17 cellular contexts compared by ENCODE assay signal in genomic region chr14:21299562-21300130, GRCh38. TPM values are rescaled to one million over a fixed set of nuclear protein-coding genes. Genes with fewer than 3 reads are reported as not detected.
A peak's percentile ranks its signal among the peaks of the same experiment; 100 is the strongest.
DNase-seq lines count a peak whose midpoint lies in the region; ATAC-seq and TF ChIP-seq lines count a peak whose summit lies in the region.
"Had no signal": no experiment of that assay in that cellular context is flagged by ENCODE, and none has a peak within 500 bp of the region (broad histone marks: within the 10 kb centered on the region; RNA-seq: fewer than 3 reads in every experiment).

No MANE protein-coding gene starts in this region.

- no peak overlapping the region for H3K23ac ChIP-seq in trophoblast cell (ENCODE audit: low read length)

- H3K36me3 ChIP-seq in trophoblast cell (ENCODE audit: control insufficient read depth in 1 of 2, insufficient read depth in 2 of 2, low read length in 2 of 2) (no peaks in the 10 kb centered on the region), testis (ENCODE audit: low read depth, missing control alignments) (no peaks in the 10 kb centered on the region)
- H3K36me3 ChIP-seq: BLaER1 treated with 17β-estradiol and CSF1 and Interleukin-3, amounts not matched to agents 10 nM and 100 nM had no signal

- H3K18ac ChIP-seq in trophoblast cell (ENCODE audit: low read length): no peak overlapping the region

- no peak overlapping the region for H2AFZ ChIP-seq in trophoblast cell (ENCODE audit: insufficient read depth, low read length, poor library complexity)
- H2AFZ ChIP-seq: GM23248 had no signal

- no peak for DNase-seq in stimulated activated naive CD8-positive, alpha-beta T cell treated with anti-CD3 and anti-CD28 coated beads, Interleukin-15, Interleukin-2, amounts not matched to agents 100 U/mL and 50 U/mL, for 24 hours
- no peak for DNase-seq in stimulated activated naive CD8-positive, alpha-beta T cell treated with anti-CD3 and anti-CD28 coated beads, Interleukin-15, amount 100 ng/mL, for 72 hours
- peak; percentile 9 for DNase-seq in HT1080 (ENCODE audit: low read depth)
- peak in 1 of 2 donors; percentile 20 for DNase-seq in trophoblast cell
- no peak for DNase-seq in glomerular visceral epithelial cell (ENCODE audit: extremely low spot score)
- no peak for DNase-seq in testis
- DNase-seq: Calu3; CD8-positive, alpha-beta T cell; DMS79 treated with DMSO at 0.1 percent for 48 hours; GM23248; HCEC 1CT; HFFc6 had no signal

- no peak overlapping the region for H3K4ac ChIP-seq in trophoblast cell (ENCODE audit: low read depth, low read length)

- no peak overlapping the region for H3K4me2 ChIP-seq in trophoblast cell (ENCODE audit: low read length)

- H2BK5ac ChIP-seq in trophoblast cell (ENCODE audit: low read depth, low read length, poor library complexity): no peak overlapping the region

- no peaks in the 10 kb centered on the region for H3K9me3 Mint-ChIP-seq in stimulated activated naive CD8-positive, alpha-beta T cell treated with anti-CD3 and anti-CD28 coated beads, Interleukin-15, amount 100 ng/mL, for 72 hours
- no peaks in the 10 kb centered on the region for H3K9me3 Mint-ChIP-seq in activated T-helper 17 cell treated with anti-CD3 and anti-CD28 coated beads, Interleukin-2, amount 50 U/mL, for 72 hours
- H3K9me3 Mint-ChIP-seq: CD8-positive, alpha-beta T cell; HFFc6 had no signal

- peak; percentile 45 for ATAC-seq in stimulated activated naive CD8-positive, alpha-beta T cell treated with anti-CD3 and anti-CD28 coated beads, Interleukin-15, Interleukin-2, amounts not matched to agents 100 U/mL and 50 U/mL, for 24 hours
- ATAC-seq in stimulated activated naive CD8-positive, alpha-beta T cell treated with anti-CD3 and anti-CD28 coated beads, Interleukin-15, amount 100 ng/mL, for 72 hours: no peak
- peak; percentile 31 for ATAC-seq in activated T-helper 17 cell treated with anti-CD3 and anti-CD28 coated beads, Interleukin-2, amount 50 U/mL, for 72 hours (replicated peaks)
- ATAC-seq in GM19467 (IDR thresholded peaks at IDR 0.05; ENCODE audit: unreplicated experiment): no peak
- ATAC-seq: CD8-positive, alpha-beta T cell had no signal

- no peak overlapping the region for H3K4me3 Mint-ChIP-seq in stimulated activated naive CD8-positive, alpha-beta T cell treated with anti-CD3 and anti-CD28 coated beads, Interleukin-15, amount 100 ng/mL, for 72 hours
- no peak overlapping the region for H3K4me3 Mint-ChIP-seq in activated T-helper 17 cell treated with anti-CD3 and anti-CD28 coated beads, Interleukin-2, amount 50 U/mL, for 72 hours
- H3K4me3 Mint-ChIP-seq: B cell; CD8-positive, alpha-beta T cell; HFFc6 had no signal

- H3K4me3 ChIP-seq in trophoblast cell (ENCODE audit: low read depth, low read length) (no peak overlapping the region), testis (no peak overlapping the region)
- H3K4me3 ChIP-seq: BLaER1 treated with 17β-estradiol and CSF1 and Interleukin-3, amounts not matched to agents 10 nM and 100 nM; GM23248 had no signal

- no peak overlapping the region for H3K14ac ChIP-seq in trophoblast cell (ENCODE audit: low read length)

- H3K79me1 ChIP-seq in trophoblast cell (ENCODE audit: low read length): no peaks in the 10 kb centered on the region

- H3K9me3 ChIP-seq in trophoblast cell (ENCODE audit: insufficient read depth, low read depth, low read length) (no peaks in the 10 kb centered on the region), testis (no peaks in the 10 kb centered on the region)
- H3K9me3 ChIP-seq: BLaER1 treated with 17β-estradiol and CSF1 and Interleukin-3, amounts not matched to agents 10 nM and 100 nM had no signal

- TF ChIP-seq CTCF in testis (IDR thresholded peaks at IDR 0.05): no peak

- no peak overlapping the region for H4K12ac ChIP-seq in trophoblast cell (ENCODE audit: low read depth, low read length)

- no peaks in the 10 kb centered on the region for H3K79me2 ChIP-seq in trophoblast cell (ENCODE audit: control insufficient read depth, insufficient read depth, low read length, poor library complexity)

- no peak overlapping the region for H4K91ac ChIP-seq in trophoblast cell (ENCODE audit: low read depth, low read length)

- intact Hi-C loops in testis (cut with DNase I; ENCODE audit: low total_unique reads): no loop called here

- peak overlapping the region; percentile 20 for H2BK120ac ChIP-seq in trophoblast cell (ENCODE audit: insufficient read depth, low read length, poor library complexity)

- no CpG with 5 or more reads among the region's 10 CpGs for WGBS in trophoblast cell (ENCODE audit: extremely low coverage, insufficient coverage, insufficient read length)
- WGBS in testis, 2 donors: 82 to 85% methylated on average over 10 of the region's 10 CpGs

- H3K9ac ChIP-seq in trophoblast cell (ENCODE audit: low read length): no peak overlapping the region
- H3K9ac ChIP-seq: BLaER1 treated with 17β-estradiol and CSF1 and Interleukin-3, amounts not matched to agents 10 nM and 100 nM; GM23248 had no signal

- peaks cover 4% of the 10 kb centered on the region for H3K27me3 ChIP-seq in trophoblast cell (ENCODE audit: insufficient read depth, low read length)
- H3K27me3 ChIP-seq in testis: no peaks in the 10 kb centered on the region

- H3K36me3 Mint-ChIP-seq in activated T-helper 17 cell treated with anti-CD3 and anti-CD28 coated beads, Interleukin-2, amount 50 U/mL, for 72 hours (ENCODE audit: low read depth): no peaks in the 10 kb centered on the region
- H3K36me3 Mint-ChIP-seq: CD8-positive, alpha-beta T cell had no signal

- H3K27ac Mint-ChIP-seq in stimulated activated naive CD8-positive, alpha-beta T cell treated with anti-CD3 and anti-CD28 coated beads, Interleukin-15, amount 100 ng/mL, for 72 hours: no peak overlapping the region
- no peak overlapping the region for H3K27ac Mint-ChIP-seq in activated T-helper 17 cell treated with anti-CD3 and anti-CD28 coated beads, Interleukin-2, amount 50 U/mL, for 72 hours
- H3K27ac Mint-ChIP-seq: B cell; CD8-positive, alpha-beta T cell; HFFc6 had no signal

- H2BK12ac ChIP-seq in trophoblast cell (ENCODE audit: low read length): no peak overlapping the region

- H3K27ac ChIP-seq in trophoblast cell (ENCODE audit: low read depth, low read length) (no peak overlapping the region), testis (no peak overlapping the region)
- H3K27ac ChIP-seq: BLaER1 treated with 17β-estradiol and CSF1 and Interleukin-3, amounts not matched to agents 10 nM and 100 nM; GM23248 had no signal

- H2AK5ac ChIP-seq in trophoblast cell (ENCODE audit: low read length): no peak overlapping the region

- peaks cover 29% of the 10 kb centered on the region for H3K27me3 Mint-ChIP-seq in stimulated activated naive CD8-positive, alpha-beta T cell treated with anti-CD3 and anti-CD28 coated beads, Interleukin-15, amount 100 ng/mL, for 72 hours
- no peaks in the 10 kb centered on the region for H3K27me3 Mint-ChIP-seq in activated T-helper 17 cell treated with anti-CD3 and anti-CD28 coated beads, Interleukin-2, amount 50 U/mL, for 72 hours
- H3K27me3 Mint-ChIP-seq: B cell had no signal

- peaks cover 9% of the 10 kb centered on the region for H3K4me1 Mint-ChIP-seq in stimulated activated naive CD8-positive, alpha-beta T cell treated with anti-CD3 and anti-CD28 coated beads, Interleukin-15, amount 100 ng/mL, for 72 hours
- no peaks in the 10 kb centered on the region for H3K4me1 Mint-ChIP-seq in activated T-helper 17 cell treated with anti-CD3 and anti-CD28 coated beads, Interleukin-2, amount 50 U/mL, for 72 hours

- H4K8ac ChIP-seq in trophoblast cell (ENCODE audit: low read depth, low read length): no peak overlapping the region

- no peaks in the 10 kb centered on the region for H3K4me1 ChIP-seq in trophoblast cell (ENCODE audit: control insufficient read depth in 1 of 2, insufficient read depth in 2 of 2, low read length in 2 of 2)
- no peaks in the 10 kb centered on the region for H3K4me1 ChIP-seq in testis

- no peak for TF ChIP-seq POLR2A in testis (IDR thresholded peaks at IDR 0.05)

RNA-seq across cellular contexts. Expression of gene RPGRIP1, which starts 19.8 kb away (rescaled TPM):
- not detected in 2 replicates for total RNA-seq in HT1080 (2014; rRNA removed; shearing (Covaris generic))
- polyA plus RNA-seq in HT1080 (2015; cell fraction: cytosol; rRNA removed): not detected in 2 replicates
- not detected in 2 replicates for polyA plus RNA-seq in HT1080 (2015; cell fraction: nucleus; rRNA removed)
- not detected for total RNA-seq in activated T-helper 17 cell treated with anti-CD3 and anti-CD28 coated beads, Interleukin-2, amount 50 U/mL, for 72 hours
- 0.01 TPM in 1 of 2 replicates, not detected in the other for polyA plus RNA-seq in trophoblast cell (2013)
- total RNA-seq in testis: 10 to 100 TPM; 35.7 to 38.9 TPM
- 110 TPM for polyA plus RNA-seq in testis (ENCODE audit: insufficient read depth, low read depth, low replicate concordance)
- total RNA-seq: A172; Calu3; CD8-positive, alpha-beta T cell; GM23248; HFFc6 had no signal
- polyA plus RNA-seq: GM23248 had no signal

RNA-seq across cellular contexts. Expression of gene HNRNPC, which starts 30.4 kb away (rescaled TPM):
- 1,396 and 1,870 TPM in 2 replicates for total RNA-seq in HT1080 (2014; rRNA removed; shearing (Covaris generic))
- 1,072 and 1,110 TPM in 2 replicates for polyA plus RNA-seq in HT1080 (2015; cell fraction: cytosol; rRNA removed)
- 1,333 and 1,413 TPM in 2 replicates for polyA plus RNA-seq in HT1080 (2015; cell fraction: nucleus; rRNA removed)
- total RNA-seq in activated T-helper 17 cell treated with anti-CD3 and anti-CD28 coated beads, Interleukin-2, amount 50 U/mL, for 72 hours: 100 to 1,000 TPM; 720 to 984 TPM
- 959 and 960 TPM in 2 replicates for polyA plus RNA-seq in trophoblast cell (2013)
- total RNA-seq in testis: 100 to 1,000 TPM; 317 to 399 TPM
- 443 TPM for polyA plus RNA-seq in testis (ENCODE audit: insufficient read depth, low read depth, low replicate concordance)

Comparison
In these comparisons a context has a peak if more than half of its experiments do, and no peak if none do; other contexts are left out.
1. ATAC-seq: peak in stimulated activated naive CD8-positive, alpha-beta T cell treated with anti-CD3 and anti-CD28 coated beads, Interleukin-15, Interleukin-2, amounts not matched to agents 100 U/mL and 50 U/mL, for 24 hours (single experiment) and activated T-helper 17 cell treated with anti-CD3 and anti-CD28 coated beads, Interleukin-2, amount 50 U/mL, for 72 hours (single experiment); none in stimulated activated naive CD8-positive, alpha-beta T cell treated with anti-CD3 and anti-CD28 coated beads, Interleukin-15, amount 100 ng/mL, for 72 hours (single experiment) and GM19467 (single experiment).
2. RNA of gene RPGRIP1, which starts 19.8 kb away (total RNA-seq): 35.7 to 38.9 TPM in testis; not detected in HT1080 and not detected in activated T-helper 17 cell treated with anti-CD3 and anti-CD28 coated beads, Interleukin-2, amount 50 U/mL, for 72 hours; every median in the first group is over 10 times any median in the second.